1 cellular context compared by ENCODE assay signal in the genomic region with DNA sequence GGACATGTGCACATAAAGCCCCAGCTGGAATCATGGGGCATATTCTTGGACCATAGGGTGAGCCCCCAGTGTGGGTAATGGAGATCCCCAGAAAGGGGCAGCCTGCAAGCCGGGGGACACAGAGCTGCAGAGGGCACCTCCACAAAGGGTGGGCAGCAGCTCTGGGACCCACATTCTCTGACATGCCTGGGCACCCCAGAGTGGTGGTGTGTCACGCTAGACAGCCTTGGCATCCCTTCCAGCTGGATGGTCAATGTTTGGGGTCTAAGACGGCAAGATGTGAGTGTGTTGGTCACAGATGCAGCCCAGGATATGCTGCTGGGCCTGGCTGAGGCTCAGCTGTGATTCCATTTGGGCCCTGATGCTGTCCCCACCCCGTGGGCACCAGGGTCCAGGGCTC.
TF ChIP-seq lines count a peak whose summit lies in the region.

No MANE protein-coding gene starts in this region.

TF ChIP-seq in IMR-90, 13 proteins besides CTCF, POLR2A, EP300 and RAD21:
- TF ChIP-seq BHLHE40 (IDR thresholded peaks at IDR 0.05; ENCODE audit: low read depth, low read length) (no peak), NFE2L2 (IDR thresholded peaks at IDR 0.05; ENCODE audit: low read depth, low read length) (no peak), RFX5 (IDR thresholded peaks at IDR 0.05; ENCODE audit: low read depth, low read length) (no peak), ELK1 (IDR thresholded peaks at IDR 0.05; ENCODE audit: borderline replicate concordance, low read depth, low read length) (no peak), FOS (IDR thresholded peaks at IDR 0.05; ENCODE audit: low read depth, low read length) (no peak), RCOR1 (IDR thresholded peaks at IDR 0.05; ENCODE audit: insufficient replicate concordance, low read length) (no peak), CEBPB (IDR thresholded peaks at IDR 0.05; ENCODE audit: low read depth, low read length) (no peak)
- TF ChIP-seq, protein P1, sequence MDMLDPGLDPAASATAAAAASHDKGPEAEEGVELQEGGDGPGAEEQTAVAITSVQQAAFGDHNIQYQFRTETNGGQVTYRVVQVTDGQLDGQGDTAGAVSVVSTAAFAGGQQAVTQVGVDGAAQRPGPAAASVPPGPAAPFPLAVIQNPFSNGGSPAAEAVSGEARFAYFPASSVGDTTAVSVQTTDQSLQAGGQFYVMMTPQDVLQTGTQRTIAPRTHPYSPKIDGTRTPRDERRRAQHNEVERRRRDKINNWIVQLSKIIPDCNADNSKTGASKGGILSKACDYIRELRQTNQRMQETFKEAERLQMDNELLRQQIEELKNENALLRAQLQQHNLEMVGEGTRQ (IDR thresholded peaks at IDR 0.05; ENCODE audit: low read depth, low read length), result no peak
